ENCODE assay signal across 20 cellular contexts in the genomic region with DNA sequence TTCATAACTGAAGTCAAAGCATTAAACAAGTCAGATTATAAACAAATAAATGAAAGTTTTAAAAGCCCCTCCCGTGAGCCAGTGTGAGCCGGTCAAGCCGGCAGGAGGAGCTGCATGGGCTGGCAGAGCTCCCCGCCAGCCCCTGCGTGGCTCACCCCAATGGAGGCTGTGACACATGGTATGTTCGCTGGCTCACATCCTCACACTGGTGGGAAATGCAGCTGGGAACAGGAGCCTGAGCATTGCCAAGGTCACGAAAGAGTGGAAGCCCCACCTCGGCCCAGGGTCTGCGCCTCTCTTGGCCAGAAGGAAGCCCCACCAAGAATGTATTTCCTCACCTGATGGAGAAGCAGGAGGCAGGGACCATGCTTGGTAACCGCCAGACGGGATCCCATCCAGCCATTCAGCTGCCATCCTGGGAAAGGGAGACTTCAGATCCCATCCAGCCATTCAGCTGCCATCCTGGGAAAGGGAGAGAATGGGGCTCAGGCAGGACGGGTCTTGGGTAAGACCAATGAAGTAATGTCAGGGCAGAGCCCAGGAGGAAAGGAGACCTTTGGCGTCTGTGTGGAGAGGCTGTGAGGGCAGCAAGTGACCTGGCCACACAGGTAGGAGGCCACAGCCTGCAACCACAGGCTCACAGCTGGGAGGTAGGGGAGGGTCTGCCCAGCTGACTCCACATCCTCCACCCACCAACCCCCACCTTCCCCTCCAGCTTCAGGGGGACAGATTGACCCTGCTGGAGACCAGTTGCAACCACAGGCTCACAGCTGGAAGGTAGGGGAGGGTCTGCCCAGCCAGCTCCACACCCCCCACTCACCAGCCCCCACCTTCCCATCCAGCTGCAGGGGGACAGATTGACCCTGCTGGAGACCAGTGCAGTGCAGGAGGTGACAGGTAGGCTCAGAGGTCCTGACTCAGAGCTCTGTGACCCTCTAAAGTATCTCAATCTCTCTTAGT.
"Had no signal": no experiment of that assay in that cellular context is flagged by ENCODE, and none has a peak within 500 bp of the region (broad histone marks: within the 10 kb centered on the region; RNA-seq: fewer than 3 reads in every experiment).

No MANE protein-coding gene starts in this region.

- H3K4me1 ChIP-seq: foreskin keratinocyte, prostate gland, uterus had no signal

- H3K27me3 Mint-ChIP-seq: activated naive CD8-positive, alpha-beta T cell had no signal

- ATAC-seq: foreskin keratinocyte; left colon; right cardiac atrium; stimulated activated effector memory CD8-positive, alpha-beta T cell treated with anti-CD3 and anti-CD28 coated beads, Interleukin-12 subunit alpha, Interleukin-12 subunit beta, amount 100 ng/mL, for 72 hours had no signal

- H3K36me3 ChIP-seq: cardiac muscle cell, prostate gland, thoracic aorta, uterus had no signal

- H3K27ac Mint-ChIP-seq: activated naive CD8-positive, alpha-beta T cell; nephron progenitor cell; stimulated activated effector memory CD8-positive, alpha-beta T cell treated with anti-CD3 and anti-CD28 coated beads, Interleukin-12 subunit alpha, Interleukin-12 subunit beta, amount 100 ng/mL, for 72 hours had no signal

- H3K4me3 ChIP-seq: cardiac muscle cell, dorsolateral prefrontal cortex, lung, prostate gland, thoracic aorta, uterus had no signal

- H3K4me1 Mint-ChIP-seq: nephron progenitor cell; stimulated activated effector memory CD8-positive, alpha-beta T cell treated with anti-CD3 and anti-CD28 coated beads, Interleukin-12 subunit alpha, Interleukin-12 subunit beta, amount 100 ng/mL, for 72 hours had no signal

- H3K27me3 ChIP-seq: cardiac muscle cell, foreskin keratinocyte, uterus had no signal

- H3K9me3 Mint-ChIP-seq: stimulated activated effector memory CD8-positive, alpha-beta T cell treated with anti-CD3 and anti-CD28 coated beads, Interleukin-12 subunit alpha, Interleukin-12 subunit beta, amount 100 ng/mL, for 72 hours had no signal

- H3K27ac ChIP-seq: cardiac muscle cell, dorsolateral prefrontal cortex, foreskin keratinocyte, prostate gland, thoracic aorta, uterus, VCaP had no signal

- H3K9me3 ChIP-seq: prostate gland, thoracic aorta, uterus had no signal

- H3K4me3 Mint-ChIP-seq: activated naive CD8-positive, alpha-beta T cell; nephron progenitor cell; stimulated activated effector memory CD8-positive, alpha-beta T cell treated with anti-CD3 and anti-CD28 coated beads, Interleukin-12 subunit alpha, Interleukin-12 subunit beta, amount 100 ng/mL, for 72 hours had no signal

- H3K36me3 Mint-ChIP-seq: activated naive CD8-positive, alpha-beta T cell; stimulated activated effector memory CD8-positive, alpha-beta T cell treated with anti-CD3 and anti-CD28 coated beads, Interleukin-12 subunit alpha, Interleukin-12 subunit beta, amount 100 ng/mL, for 72 hours had no signal

- DNase-seq: activated CD4-positive, alpha-beta T cell treated with anti-CD3 and anti-CD28 coated beads, Interleukin-2, amount 50 U/mL, for 1 hour; activated CD4-positive, CD25-positive, alpha-beta regulatory T cell treated with anti-CD3 and anti-CD28 coated beads, Interleukin-2, amount 50 U/mL, for 72 hours; foreskin keratinocyte; hippocampal formation; left colon; midbrain; nephron progenitor cell; occipital lobe; right cardiac atrium; small intestine; stimulated activated CD4-positive, alpha-beta T cell treated with anti-CD3 and anti-CD28 coated beads, Interleukin-4, amount 100 ng/mL, for 24 hours; uterus had no signal
